ENCODE assay signal across 8 cellular contexts in genomic region chr16:24635900-24636610, GRCh38.
DNase-seq lines count a peak whose midpoint lies in the region; ATAC-seq and TF ChIP-seq lines count a peak whose summit lies in the region.

No MANE protein-coding gene starts in this region.

- no peaks in the 10 kb centered on the region for H3K79me2 ChIP-seq in mammary epithelial cell (ENCODE audit: insufficient read depth, low read length)

- ATAC-seq in GM18870 (IDR thresholded peaks at IDR 0.05; ENCODE audit: unreplicated experiment) = no peak
- no peak for ATAC-seq in GM21529 (IDR thresholded peaks at IDR 0.05; ENCODE audit: unreplicated experiment)

- H2AFZ ChIP-seq in mammary epithelial cell (ENCODE audit: low read depth, low read length) = no peak overlapping the region

- no peaks in the 10 kb centered on the region for H4K20me1 ChIP-seq in mammary epithelial cell (ENCODE audit: insufficient read depth, low read length)

- H3K9me3 ChIP-seq in AG04450 (ENCODE audit: control insufficient read depth, insufficient read depth, low read length) (no peaks in the 10 kb centered on the region), mammary epithelial cell (replicated peaks; ENCODE audit: insufficient read depth, low read length) (no peaks in the 10 kb centered on the region)

- in situ Hi-C loops in mammary epithelial cell (cut with MboI; ENCODE audit: low sequenced_read_pairs in 2 of 2) (no loop called here), GM13976 (cut with MboI; ENCODE audit: low sequenced_read_pairs, unreplicated experiment) (no loop called here)

- 11% methylated on average over 6 of the region's 6 CpGs for WGBS in mammary epithelial cell (ENCODE audit: low coverage, missing lambda C conversion rate)
- WGBS in lower leg skin, 2 donors = 18 to 21% methylated on average over 6 of the region's 6 CpGs

- H3K4me1 ChIP-seq in mammary epithelial cell (ENCODE audit: insufficient read depth, low read length) = peaks cover 18% of the 10 kb centered on the region

- intact Hi-C loops in mammary epithelial cell (cut with micrococcal nuclease) (loop anchor here (1.0 to 5.0 kb wide), 2 partner anchors 10 to 166 kb away; no protein-coding TSS in a partner anchor), lower leg skin (cut with DNase I; ENCODE audit: low total_unique reads) (no loop called here)

- CTCF ChIA-PET in AG04450 (lab: Charles Lee) = no interaction called here
- CTCF ChIA-PET in mammary epithelial cell (lab: Charles Lee; ENCODE audit: low non-redundant PET) = no interaction called here

- H3K9ac ChIP-seq in mammary epithelial cell (ENCODE audit: insufficient read depth, low read length) = peak overlapping the region; percentile 26

- TF ChIP-seq CTCF in AG04450 (IDR thresholded peaks at IDR 0.05; ENCODE audit: low read depth, low read length) (no peak), mammary epithelial cell (conservative IDR thresholded peaks at IDR 0.05 in 1 of 2, IDR thresholded peaks at IDR 0.05 in 1 of 2; ENCODE audit: extremely low read depth in 1 of 2, insufficient read depth in 1 of 2, low read depth in 1 of 2, low read length in 2 of 2) (no peak), lower leg skin (IDR thresholded peaks at IDR 0.05) (no peak), GM13976 (IDR thresholded peaks at IDR 0.05; ENCODE audit: borderline replicate concordance, control extremely low read depth, extremely low read depth, insufficient read depth, missing control alignments) (no peak)

- POLR2A ChIA-PET in AG04450 (lab: Yijun Ruan, JAX) = interaction anchor here (0.8 to 1.1 kb wide), 3 partner anchors 9 to 34 kb away, joined by 3 to 7 read pairs (median 4); no protein-coding TSS in a partner anchor

- H3K36me3 ChIP-seq in mammary epithelial cell (ENCODE audit: insufficient read depth, low read length) = no peaks in the 10 kb centered on the region

- H3K27ac ChIP-seq in AG04450 (ENCODE audit: low read depth, low read length) (peak overlapping the region; percentile 78), mammary epithelial cell (ENCODE audit: insufficient read depth, low read depth, low read length) (no peak overlapping the region)

- TF ChIP-seq POLR2A in lower leg skin (IDR thresholded peaks at IDR 0.05) = no peak

- no TSS peak for BruUV-seq in mammary epithelial cell (replicated peaks; lab: Mats Ljungman, UMichigan)

- no peaks in the 10 kb centered on the region for H3K27me3 ChIP-seq in AG04450 (ENCODE audit: control insufficient read depth, insufficient read depth, low read length)
- H3K27me3 ChIP-seq in mammary epithelial cell (ENCODE audit: insufficient read depth, low read length) = no peaks in the 10 kb centered on the region

- dilution Hi-C loops in mammary epithelial cell (cut with HindIII; ENCODE audit: low sequenced_read_pairs) = no loop called here

- H3K4me3 ChIP-seq in AG04450 (ENCODE audit: low read depth, low read length) (no peak overlapping the region), mammary epithelial cell (replicated peaks in 1 of 3; ENCODE audit: insufficient read depth in 1 of 3, low read depth in 2 of 3, low read length in 3 of 3) (no peak overlapping the region), lower leg skin (ENCODE audit: low read depth, poor library complexity, severe bottlenecking) (no peak overlapping the region)

- DNase-seq in AG04450 (ENCODE audit: low read depth, low spot score) = peak; percentile 86
- DNase-seq in NCI-H1105 (lab: John Stamatoyannopoulos, UW) = peak; percentile 51
- DNase-seq in mammary epithelial cell = peak; percentile 79
- peak; percentile 79 to 95 for DNase-seq in lower leg skin (ENCODE audit: low spot score in 2 of 2)
- no peak for DNase-seq in NCI-H1436 treated with DMSO at 0.1 percent for 48 hours (lab: John Stamatoyannopoulos, UW)
- no peak for DNase-seq in GM13976 (ENCODE audit: low spot score)

- H3K4me2 ChIP-seq in mammary epithelial cell (ENCODE audit: insufficient read depth, low read depth, low read length) = peak overlapping the region; percentile 51

Comparison
In these comparisons a context has a peak if more than half of its experiments do, and no peak if none do; other contexts are left out.
1. DNase-seq: peak in AG04450 (single experiment), NCI-H1105 (single experiment), mammary epithelial cell (single experiment) and lower leg skin (2 of 2); none in NCI-H1436 treated with DMSO at 0.1 percent for 48 hours (single experiment) and GM13976 (single experiment).